1 cellular context compared by ENCODE assay signal in genomic region chr2:130241041-130241707, GRCh38.
TF ChIP-seq lines count a peak whose summit lies in the region.

No MANE protein-coding gene starts in this region.

TF ChIP-seq in K562, 482 proteins besides CTCF, POLR2A, EP300 and RAD21 (continued from another document and continues in another):
- TF ChIP-seq ZNF316 (IDR thresholded peaks at IDR 0.05) (peak; percentile 38; the same call in 1 of the 2 replicates), ZNF398 (CRISPR knock-in tag; IDR thresholded peaks at IDR 0.05) (no peak), TFAP4 (CRISPR knock-in tag; IDR thresholded peaks at IDR 0.05; ENCODE audit: borderline replicate concordance) (peak; percentile 29; the same call in 1 of the 2 replicates), PHF21A (IDR thresholded peaks at IDR 0.05; ENCODE audit: borderline replicate concordance, low read depth) (no peak), LCOR (CRISPR knock-in tag; IDR thresholded peaks at IDR 0.05) (no peak), PREB (CRISPR knock-in tag; IDR thresholded peaks at IDR 0.05) (no peak), RCOR1 (IDR thresholded peaks at IDR 0.05; ENCODE audit: borderline replicate concordance in 1 of 2, low read depth in 2 of 2, low read length in 2 of 2) (no peak), MBD1 (CRISPR knock-in tag; IDR thresholded peaks at IDR 0.05) (no peak), SRSF9 (IDR thresholded peaks at IDR 0.05; ENCODE audit: borderline replicate concordance, low read depth, low read length) (no peak), BACH1 (tag; IDR thresholded peaks at IDR 0.05) (no peak), YBX1 (IDR thresholded peaks at IDR 0.05) (no peak), ZNF318 (IDR thresholded peaks at IDR 0.05; ENCODE audit: borderline replicate concordance in 1 of 2, low read depth in 1 of 2) (peak in 1 of 2 experiments; percentile 39; a peak in 1 of 4 replicates), ZNF79 (CRISPR knock-in tag; IDR thresholded peaks at IDR 0.05; ENCODE audit: low read depth) (no peak), EHMT2 (IDR thresholded peaks at IDR 0.05) (peak; percentile 61), ZNF174 (CRISPR knock-in tag; IDR thresholded peaks at IDR 0.05) (no peak), ZNF395 (CRISPR knock-in tag; IDR thresholded peaks at IDR 0.05) (no peak), ZNF175 (CRISPR knock-in tag; IDR thresholded peaks at IDR 0.05; ENCODE audit: low read depth) (no peak), NR4A1 (CRISPR knock-in tag; IDR thresholded peaks at IDR 0.05) (no peak), NR4A1 (tag; IDR thresholded peaks at IDR 0.05) (no peak), KLF1 (tag; IDR thresholded peaks at IDR 0.05) (no peak), ZNF696 (CRISPR knock-in tag; conservative IDR thresholded peaks at IDR 0.05) (no peak), ARID4B (CRISPR knock-in tag; IDR thresholded peaks at IDR 0.05) (no peak), ETS2 (tag; IDR thresholded peaks at IDR 0.05; ENCODE audit: borderline replicate concordance, poor library complexity, severe bottlenecking) (no peak), ZNF609 (CRISPR knock-in tag; IDR thresholded peaks at IDR 0.05; ENCODE audit: borderline replicate concordance) (no peak), ZNF507 (tag; conservative IDR thresholded peaks at IDR 0.05) (no peak), SLC30A9 (CRISPR knock-in tag; IDR thresholded peaks at IDR 0.05) (no peak), U2AF1 (optimal IDR thresholded peaks at IDR 0.05; ENCODE audit: low read depth, low read length) (no peak), SMARCC2 (IDR thresholded peaks at IDR 0.05; ENCODE audit: low read depth) (0 out of 2 replicates have a peak, but pooled peaks have one; percentile 40), U2AF2 (optimal IDR thresholded peaks at IDR 0.05; ENCODE audit: low read depth, low read length) (no peak)
